8 cellular contexts compared by ENCODE assay signal in genomic region chr19:45793178-45793564, GRCh38. TPM values are rescaled to one million over a fixed set of nuclear protein-coding genes. Genes with fewer than 3 reads are reported as not detected.
DNase-seq lines count a peak whose midpoint lies in the region; ATAC-seq and TF ChIP-seq lines count a peak whose summit lies in the region.

No MANE protein-coding gene starts in this region.

- in situ Hi-C loops in ACHN (cut with HindIII; ENCODE audit: low pct_ligation_motif_present, low pct_unique_long_range_greater_than_20kb, low sequenced_read_pairs): no loop called here

- H2AFZ ChIP-seq in OCI-LY7 (ENCODE audit: low read length): no peak overlapping the region

- peaks cover 22% of the 10 kb centered on the region for H3K36me3 Mint-ChIP-seq in endodermal cell (ENCODE audit: low read depth)

- no peak for TF ChIP-seq POLR2A in sigmoid colon (IDR thresholded peaks at IDR 0.05)

- no peaks in the 10 kb centered on the region for H3K9me2 ChIP-seq in OCI-LY7 (ENCODE audit: insufficient read depth, low read length)

- peak; percentile 7 for ATAC-seq in GM18502 (IDR thresholded peaks at IDR 0.05; ENCODE audit: poor library complexity, unreplicated experiment)
- ATAC-seq in HG02981 (IDR thresholded peaks at IDR 0.05; ENCODE audit: unreplicated experiment): no peak

- H3K4me2 ChIP-seq in OCI-LY7 (ENCODE audit: low read length): peak overlapping the region; percentile 48

- H3K27me3 ChIP-seq in endodermal cell (ENCODE audit: control insufficient read depth, insufficient read depth, low read length, poor library complexity, severe bottlenecking): no peaks in the 10 kb centered on the region
- H3K27me3 ChIP-seq in sigmoid colon: no peaks in the 10 kb centered on the region

- intact Hi-C loops in OCI-LY7 (cut with micrococcal nuclease; ENCODE audit: unreplicated experiment): no loop called here
- intact Hi-C loops in sigmoid colon (cut with DNase I): loop anchor here (5.0 kb wide), 2 partner anchors 101 to 466 kb away; partner anchors contain the start of genes QPCTL and SNRPD2

- H3K4me1 Mint-ChIP-seq in endodermal cell: peaks cover 20% of the 10 kb centered on the region

- H3K79me2 ChIP-seq in OCI-LY7 (ENCODE audit: insufficient read depth, low read depth, low read length): peaks cover 11% of the 10 kb centered on the region; the same call in 1 of the 2 replicates

- DNase-seq in OCI-LY7 (ENCODE audit: low spot score) (no peak), endodermal cell (no peak), sigmoid colon (no peak), NCI-H1930 (lab: John Stamatoyannopoulos, UW) (no peak), ACHN (no peak), DMS 273 (lab: John Stamatoyannopoulos, UW; ENCODE audit: unreplicated experiment) (no peak)

- H3K4me1 ChIP-seq in OCI-LY7 (ENCODE audit: insufficient read depth, low read length, poor library complexity, severe bottlenecking): peaks cover 25% of the 10 kb centered on the region
- no peaks in the 10 kb centered on the region for H3K4me1 ChIP-seq in endodermal cell (ENCODE audit: control insufficient read depth, insufficient read depth, low read length)
- peaks cover 0 to 23% (median 19%) of the 10 kb centered on the region in 4 donors for H3K4me1 ChIP-seq in sigmoid colon

- CTCF ChIA-PET in OCI-LY7 (lab: Charles Lee; ENCODE audit: unreplicated experiment): interaction anchor here (0.6 to 1.0 kb wide), 2 partner anchors 11 to 202 kb away, joined by 3 to 5 read pairs; partner anchors contain the start of gene CCDC61

- H3K27ac ChIP-seq in OCI-LY7 (ENCODE audit: low read depth, low read length, poor library complexity, severe bottlenecking) (no peak overlapping the region), endodermal cell (ENCODE audit: low read depth, low read length) (peak overlapping the region; percentile 7), sigmoid colon (peak overlapping the region; percentile 40 to 92 (median 75))

- H3K36me3 ChIP-seq in OCI-LY7 (ENCODE audit: insufficient read depth, low read length): peaks cover 21% of the 10 kb centered on the region
- H3K36me3 ChIP-seq in endodermal cell (ENCODE audit: control insufficient read depth, insufficient read depth, low read length): peaks cover 21% of the 10 kb centered on the region
- peaks cover 0 to 28% (median 14%) of the 10 kb centered on the region in 4 donors for H3K36me3 ChIP-seq in sigmoid colon

- no TSS peak for BruUV-seq in OCI-LY7 (replicated peaks; lab: Mats Ljungman, UMichigan)

- no peaks in the 10 kb centered on the region for H3K9me3 Mint-ChIP-seq in endodermal cell

- H3K9me3 ChIP-seq in OCI-LY7 (ENCODE audit: low read length) (no peaks in the 10 kb centered on the region), endodermal cell (ENCODE audit: control insufficient read depth, low read length) (no peaks in the 10 kb centered on the region), sigmoid colon (no peaks in the 10 kb centered on the region)

- TF ChIP-seq CTCF in OCI-LY7 (conservative IDR thresholded peaks at IDR 0.05; ENCODE audit: low read length): no peak
- no peak for TF ChIP-seq CTCF in endodermal cell (conservative IDR thresholded peaks at IDR 0.05)
- TF ChIP-seq CTCF in sigmoid colon (IDR thresholded peaks at IDR 0.05): no peak

- 62 to 64% methylated on average over 3 of the region's 3 CpGs for WGBS in endodermal cell (ENCODE audit: insufficient coverage in 1 of 2, insufficient read length in 1 of 2), 2 experiments
- WGBS in sigmoid colon, 2 donors: 21 to 44% methylated on average over 3 of the region's 3 CpGs

- H3K27ac Mint-ChIP-seq in endodermal cell: peak overlapping the region; percentile 89

- H3K4me3 ChIP-seq in OCI-LY7 (ENCODE audit: low read depth, low read length, poor library complexity, severe bottlenecking): peak overlapping the region; percentile 45
- no peak overlapping the region for H3K4me3 ChIP-seq in endodermal cell (ENCODE audit: low read length)
- H3K4me3 ChIP-seq in sigmoid colon: peak overlapping the region in 1 of 4 donors; percentile 78

- no peak for TF ChIP-seq EP300 in sigmoid colon (IDR thresholded peaks at IDR 0.05)

- H3K9ac ChIP-seq in endodermal cell (ENCODE audit: extremely low read depth, low read length, poor library complexity, severe bottlenecking): no peak overlapping the region

- peaks cover 5% of the 10 kb centered on the region for H3K27me3 Mint-ChIP-seq in endodermal cell (ENCODE audit: insufficient read depth)

- H3K4me3 Mint-ChIP-seq in endodermal cell: peak overlapping the region; percentile 93

- POLR2A ChIA-PET in OCI-LY7 (lab: Charles Lee): no interaction called here

- 0 out of 2 replicates have a peak, but pooled peaks cover 11% of the 10 kb centered on the region for H4K20me1 ChIP-seq in OCI-LY7 (ENCODE audit: insufficient read depth, low read length)

RNA-seq across cellular contexts. Expression of gene DMWD, which starts 0.5 kb away (rescaled TPM):
- total RNA-seq in OCI-LY7 (2014; rRNA removed; shearing (Covaris generic)): 27.1 and 43.2 TPM in 2 replicates
- total RNA-seq in OCI-LY7 (2022) (44.0 and 57.3 TPM in 2 replicates), endodermal cell (10 to 100 TPM; 86.4 to 86.9 TPM), sigmoid colon (10 to 100 TPM; 21.1 to 59.5 (median 36.8) TPM)
- 61.6 TPM for polyA plus RNA-seq in endodermal cell (2013, experiment 1 of 2)
- 53.9 TPM for polyA plus RNA-seq in endodermal cell (2013, experiment 2 of 2)
- 10 to 100 TPM; 13.2 to 30.4 (median 14.8) TPM for polyA plus RNA-seq in sigmoid colon

RNA-seq across cellular contexts. Expression of gene DMPK, which starts 10.9 kb away (rescaled TPM):
- 12.8 and 14.9 TPM in 2 replicates for total RNA-seq in OCI-LY7 (2014; rRNA removed; shearing (Covaris generic))
- total RNA-seq in OCI-LY7 (2022) (34.7 and 46.9 TPM in 2 replicates), endodermal cell (10 to 100 TPM; 58.8 to 75.9 TPM), sigmoid colon (100 to 1,000 TPM in 3 of 4 donors, 10 to 100 TPM in 1; 62.2 to 219 (median 168) TPM)
- 50.5 TPM for polyA plus RNA-seq in endodermal cell (2013, experiment 1 of 2)
- polyA plus RNA-seq in endodermal cell (2013, experiment 2 of 2): 46.7 TPM
- polyA plus RNA-seq in sigmoid colon: 10 to 100 TPM in 1 of 3 donors, 1 to 10 TPM in 2; 7.2 to 43.0 (median 8.8) TPM

RNA-seq across cellular contexts. Expression of gene RSPH6A, which starts 21.9 kb away (rescaled TPM):
- total RNA-seq in OCI-LY7 (2014; rRNA removed; shearing (Covaris generic)): 0.16 and 0.21 TPM in 2 replicates
- total RNA-seq in OCI-LY7 (2022): 0.63 and 0.72 TPM in 2 replicates
- total RNA-seq in endodermal cell: under 1 TPM; 0.53 TPM
- 0.21 TPM for polyA plus RNA-seq in endodermal cell (2013, experiment 1 of 2)
- 0.17 TPM for polyA plus RNA-seq in endodermal cell (2013, experiment 2 of 2)
- not detected for total RNA-seq in sigmoid colon
- polyA plus RNA-seq in sigmoid colon: under 1 TPM in 1 of 3 donors, not detected in 2; 0.12 TPM

RNA-seq across cellular contexts. Expression of gene SIX5, which starts 24.1 kb away (rescaled TPM):
- total RNA-seq in OCI-LY7 (2014; rRNA removed; shearing (Covaris generic)): 9.4 and 10.2 TPM in 2 replicates
- total RNA-seq in OCI-LY7 (2022): 15.2 and 18.6 TPM in 2 replicates
- total RNA-seq in endodermal cell: 10 to 100 TPM; 41.6 to 46.4 TPM
- polyA plus RNA-seq in endodermal cell (2013, experiment 1 of 2): 38.7 TPM
- 33.4 TPM for polyA plus RNA-seq in endodermal cell (2013, experiment 2 of 2)
- total RNA-seq in sigmoid colon: 10 to 100 TPM; 16.8 to 20.7 (median 18.7) TPM
- polyA plus RNA-seq in sigmoid colon: 10 to 100 TPM in 1 of 3 donors, 1 to 10 TPM in 2; 4.2 to 11.6 (median 7.8) TPM

RNA-seq across cellular contexts. Expression of gene MEIOSIN, which starts 59.9 kb away (rescaled TPM):
- total RNA-seq in OCI-LY7 (2014; rRNA removed; shearing (Covaris generic)): not detected in 2 replicates
- not detected in 2 replicates for total RNA-seq in OCI-LY7 (2022)
- total RNA-seq in endodermal cell: not detected
- not detected for polyA plus RNA-seq in endodermal cell (2013, experiment 1 of 2)
- not detected for polyA plus RNA-seq in endodermal cell (2013, experiment 2 of 2)
- total RNA-seq in sigmoid colon: not detected
- polyA plus RNA-seq in sigmoid colon: not detected
